In genomic region chr1:942864-943533, GRCh38 we compare ENCODE assay signal across 10 cellular contexts. TPM values are rescaled to one million over a fixed set of nuclear protein-coding genes. Genes with fewer than 3 reads are reported as not detected.
DNase-seq lines count a peak whose midpoint lies in the region; ATAC-seq and TF ChIP-seq lines count a peak whose summit lies in the region.
"Had no signal": no experiment of that assay in that cellular context is flagged by ENCODE, and none has a peak within 500 bp of the region (broad histone marks: within the 10 kb centered on the region; RNA-seq: fewer than 3 reads in every experiment).

No MANE protein-coding gene starts in this region.

- H3K27ac Mint-ChIP-seq in activated CD8-positive, alpha-beta T cell treated with anti-CD3 and anti-CD28 coated beads for 36 hours: no peak overlapping the region

- H3K9me3 ChIP-seq in GM23248 (ENCODE audit: low read depth) (no peaks in the 10 kb centered on the region), SJSA1 (replicated peaks) (peaks cover 10% of the 10 kb centered on the region), gastroesophageal sphincter (no peaks in the 10 kb centered on the region), psoas muscle (no peaks in the 10 kb centered on the region)

- CTCF ChIA-PET in activated CD8-positive, alpha-beta T cell treated with anti-CD3 and anti-CD28 coated beads for 36 hours (lab: Charles Lee): interaction anchor here (0.9 kb wide), 1 partner anchor 14 kb away, joined by 3 read pairs; no protein-coding TSS in a partner anchor

- H3K27me3 ChIP-seq in GM23248 (replicated peaks; ENCODE audit: insufficient read depth): no peaks in the 10 kb centered on the region
- H3K27me3 ChIP-seq in SJSA1 (replicated peaks): no peaks in the 10 kb centered on the region
- peaks cover 59% of the 10 kb centered on the region for H3K27me3 ChIP-seq in gastroesophageal sphincter
- peaks cover 0 to 55% (median 28%) of the 10 kb centered on the region in 3 donors for H3K27me3 ChIP-seq in psoas muscle (ENCODE audit: insufficient read depth in 3 of 3, low read length in 2 of 3)

- peaks cover 23% of the 10 kb centered on the region; the same call in 1 of the 2 replicates for H3K4me1 ChIP-seq in GM23248 (ENCODE audit: insufficient read depth)
- peaks cover 64% of the 10 kb centered on the region for H3K4me1 ChIP-seq in SJSA1 (replicated peaks)
- peaks cover 0 to 66% (median 45%) of the 10 kb centered on the region in 3 donors for H3K4me1 ChIP-seq in gastroesophageal sphincter
- peaks cover 18% of the 10 kb centered on the region for H3K4me1 ChIP-seq in psoas muscle

- peaks cover 17% of the 10 kb centered on the region for H3K36me3 Mint-ChIP-seq in activated CD8-positive, alpha-beta T cell treated with anti-CD3 and anti-CD28 coated beads for 36 hours (ENCODE audit: low read depth)

- intact Hi-C loops in psoas muscle (cut with DNase I): no loop called here
- intact Hi-C loops in activated CD8-positive, alpha-beta T cell treated with anti-CD3 and anti-CD28 coated beads for 36 hours (cut with micrococcal nuclease): no loop called here

- H3K9ac ChIP-seq in GM23248: peak overlapping the region; percentile 70; the same call in 1 of the 2 replicates

- no peak for TF ChIP-seq EP300 in gastroesophageal sphincter (IDR thresholded peaks at IDR 0.05)

- in situ Hi-C loops in GM23248 (cut with MboI): no loop called here

- peaks cover 4% of the 10 kb centered on the region for H3K4me1 Mint-ChIP-seq in activated CD8-positive, alpha-beta T cell treated with anti-CD3 and anti-CD28 coated beads for 36 hours (ENCODE audit: low read depth)

- peaks cover 16% of the 10 kb centered on the region; the same call in 1 of the 2 replicates for H3F3A ChIP-seq in GM23248 (ENCODE audit: insufficient read depth)

- POLR2A ChIA-PET in activated CD8-positive, alpha-beta T cell treated with anti-CD3 and anti-CD28 coated beads for 36 hours (lab: Charles Lee): interaction anchor here (0.9 to 3.3 kb wide), 3 partner anchors 12 to 121 kb away, joined by 3 to 17 read pairs (median 3); no protein-coding TSS in a partner anchor

- H3K9me3 Mint-ChIP-seq in activated CD8-positive, alpha-beta T cell treated with anti-CD3 and anti-CD28 coated beads for 36 hours: no peaks in the 10 kb centered on the region

- H4K20me1 ChIP-seq in GM23248 (ENCODE audit: insufficient read depth): no peaks in the 10 kb centered on the region

- H3K4me3 ChIP-seq in GM23248: no peak overlapping the region
- peak overlapping the region; percentile 63 for H3K4me3 ChIP-seq in SJSA1
- H3K4me3 ChIP-seq in gastroesophageal sphincter: peak overlapping the region in 1 of 2 donors; percentile 47
- peak overlapping the region; percentile 62 for H3K4me3 ChIP-seq in psoas muscle

- H3K4me2 ChIP-seq in GM23248 (ENCODE audit: unreplicated experiment): no peak overlapping the region

- H3K27me3 Mint-ChIP-seq in activated CD8-positive, alpha-beta T cell treated with anti-CD3 and anti-CD28 coated beads for 36 hours: peaks cover 20% of the 10 kb centered on the region

- no peak overlapping the region for H3K4me3 Mint-ChIP-seq in activated CD8-positive, alpha-beta T cell treated with anti-CD3 and anti-CD28 coated beads for 36 hours

- WGBS in GM23248 (ENCODE audit: low coverage in 1 of 2, low lambda C conversion rate in 2 of 2, missing lambda C conversion rate in 2 of 2), 2 experiments: 47 to 49% methylated on average over 27 of the region's 27 CpGs
- 3 to 85% methylated on average over 2 to 6 of the region's 27 CpGs for WGBS in gastroesophageal sphincter (ENCODE audit: low coverage in 1 of 2), 2 donors
- WGBS in psoas muscle, 3 donors: 12 to 17% (median 12%) methylated on average over 19 to 27 of the region's 27 CpGs

- H3K27ac ChIP-seq in GM23248 (peak overlapping the region; percentile 73), SJSA1 (peak overlapping the region; percentile 89), gastroesophageal sphincter (peak overlapping the region in 3 of 4 donors; percentile 67 to 79 (median 78)), psoas muscle (no peak overlapping the region)

- TF ChIP-seq CTCF in gastroesophageal sphincter (IDR thresholded peaks at IDR 0.05) (no peak), psoas muscle (IDR thresholded peaks at IDR 0.05) (no peak)
- TF ChIP-seq CTCF in activated CD8-positive, alpha-beta T cell treated with anti-CD3 and anti-CD28 coated beads for 36 hours (IDR thresholded peaks at IDR 0.05): no peak

- DNase-seq in GM23248: peak; percentile 47
- peak; percentile 96 to 99 for DNase-seq in SJSA1 (ENCODE audit: low read depth in 1 of 2, low spot score in 2 of 2)
- DNase-seq in psoas muscle: no peak
- DNase-seq in activated CD8-positive, alpha-beta T cell treated with anti-CD3 and anti-CD28 coated beads for 36 hours: no peak
- no peak for DNase-seq in SKM-1 (lab: John Stamatoyannopoulos, UW; ENCODE audit: unreplicated experiment)
- DNase-seq in activated CD4-positive, alpha-beta T cell treated with anti-CD3 and anti-CD28 coated beads, Interleukin-2, amount 50 U/mL, for 4 hours: no peak
- DNase-seq: stimulated activated CD4-positive, alpha-beta T cell treated with anti-CD3 and anti-CD28 coated beads, Interleukin-4, amount 100 ng/mL, for 24 hours had no signal

- H3K79me2 ChIP-seq in GM23248 (ENCODE audit: insufficient read depth): no peaks in the 10 kb centered on the region

- H3K9me2 ChIP-seq in GM23248 (ENCODE audit: insufficient read depth): no peaks in the 10 kb centered on the region

- H3K36me3 ChIP-seq in GM23248 (ENCODE audit: low read depth) (no peaks in the 10 kb centered on the region), SJSA1 (peaks cover 87% of the 10 kb centered on the region), gastroesophageal sphincter (peaks cover 0 to 39% of the 10 kb centered on the region in 2 donors), psoas muscle (ENCODE audit: insufficient read depth in 1 of 2, low read depth in 1 of 2) (peaks cover 0 to 34% of the 10 kb centered on the region in 2 donors)

- no peak for TF ChIP-seq POLR2A in gastroesophageal sphincter (IDR thresholded peaks at IDR 0.05)

- peak; percentile 13 for ATAC-seq in gastroesophageal sphincter
- ATAC-seq in psoas muscle: peak in 2 of 4 donors; percentile 4 to 10
- ATAC-seq in HG03432 (IDR thresholded peaks at IDR 0.05; ENCODE audit: unreplicated experiment): no peak
- no peak for ATAC-seq in activated CD8-positive, alpha-beta T cell treated with anti-CD3 and anti-CD28 coated beads for 36 hours

- H2AFZ ChIP-seq in GM23248: no peak overlapping the region

RNA-seq across cellular contexts. Expression of gene NOC2L, which starts 16.1 kb away (rescaled TPM):
- total RNA-seq in GM23248 (2014; rRNA removed; shearing (Covaris generic)): 66.4 and 67.3 TPM in 2 replicates
- polyA plus RNA-seq in GM23248 (2016; fragmentation: Nextera tagmentation; extraction: Ambion mirVana) (64.0 and 65.0 TPM in 2 replicates), psoas muscle (100 to 1,000 TPM in 1 of 3 donors, 10 to 100 TPM in 2; 78.1 to 106 (median 92.7) TPM)
- total RNA-seq in SJSA1 (2014; rRNA removed; shearing (Covaris generic)): 100 and 129 TPM in 2 replicates
- total RNA-seq in gastroesophageal sphincter (10 to 100 TPM; 36.3 to 54.1 (median 45.2) TPM), psoas muscle (10 to 100 TPM; 61.4 to 87.0 (median 82.7) TPM)
- total RNA-seq in activated CD8-positive, alpha-beta T cell treated with anti-CD3 and anti-CD28 coated beads for 36 hours: 100 to 1,000 TPM; 138 to 139 TPM

RNA-seq across cellular contexts. Expression of gene KLHL17, which starts 17.4 kb away (rescaled TPM):
- total RNA-seq in GM23248 (2014; rRNA removed; shearing (Covaris generic)): 19.2 and 23.3 TPM in 2 replicates
- 4.7 and 5.5 TPM in 2 replicates for polyA plus RNA-seq in GM23248 (2016; fragmentation: Nextera tagmentation; extraction: Ambion mirVana)
- 7.2 and 11.5 TPM in 2 replicates for total RNA-seq in SJSA1 (2014; rRNA removed; shearing (Covaris generic))
- total RNA-seq in gastroesophageal sphincter: 10 to 100 TPM in 2 of 4 donors, 1 to 10 TPM in 2; 3.6 to 12.0 (median 10.1) TPM
- total RNA-seq in psoas muscle: 1 to 10 TPM; 2.1 to 3.8 (median 3.0) TPM
- 1 to 10 TPM; 3.4 to 5.5 (median 4.1) TPM for polyA plus RNA-seq in psoas muscle
- 10 to 100 TPM; 27.8 to 31.2 TPM for total RNA-seq in activated CD8-positive, alpha-beta T cell treated with anti-CD3 and anti-CD28 coated beads for 36 hours

RNA-seq across cellular contexts. Expression of gene SAMD11, which starts 19.3 kb away (rescaled TPM):
- total RNA-seq in GM23248 (2014; rRNA removed; shearing (Covaris generic)): 40.9 and 68.3 TPM in 2 replicates
- polyA plus RNA-seq in GM23248 (2016; fragmentation: Nextera tagmentation; extraction: Ambion mirVana) (8.0 and 8.2 TPM in 2 replicates), psoas muscle (1 to 10 TPM in 1 of 3 donors, under 1 TPM in 2; 0.28 to 1.5 (median 0.58) TPM)
- 232 and 256 TPM in 2 replicates for total RNA-seq in SJSA1 (2014; rRNA removed; shearing (Covaris generic))
- total RNA-seq in gastroesophageal sphincter (10 to 100 TPM; 14.2 to 21.2 (median 17.4) TPM), psoas muscle (1 to 10 TPM in 2 of 4 donors, under 1 TPM in 1, not detected in 1; 0.37 to 6.9 (median 1.5) TPM)
- not detected for total RNA-seq in activated CD8-positive, alpha-beta T cell treated with anti-CD3 and anti-CD28 coated beads for 36 hours
- total RNA-seq: T-helper 1 cell treated with Interleukin-12 subunit alpha and Interleukin-12 subunit beta and Interleukin-4 antibody, amounts not matched to agents 30 ng/mL and 1 ng/mL, for 36 hours had no signal

RNA-seq across cellular contexts. Expression of gene PLEKHN1, which starts 23.3 kb away (rescaled TPM):
- 1.4 and 2.1 TPM in 2 replicates for total RNA-seq in GM23248 (2014; rRNA removed; shearing (Covaris generic))
- polyA plus RNA-seq in GM23248 (2016; fragmentation: Nextera tagmentation; extraction: Ambion mirVana): 1.7 and 2.5 TPM in 2 replicates
- 0.34 TPM in 1 of 2 replicates, not detected in the other for total RNA-seq in SJSA1 (2014; rRNA removed; shearing (Covaris generic))
- total RNA-seq in gastroesophageal sphincter: 1 to 10 TPM in 1 of 4 donors, under 1 TPM in 1, not detected in 2; 0.62 to 2.3 TPM
- not detected for total RNA-seq in psoas muscle
- under 1 TPM in 1 of 3 donors, not detected in 2; 0.03 TPM for polyA plus RNA-seq in psoas muscle
- 1 to 10 TPM; 1.0 to 1.3 TPM for total RNA-seq in activated CD8-positive, alpha-beta T cell treated with anti-CD3 and anti-CD28 coated beads for 36 hours

RNA-seq across cellular contexts. Expression of gene PERM1, which starts 38.9 kb away (rescaled TPM):
- not detected in 2 replicates for total RNA-seq in GM23248 (2014; rRNA removed; shearing (Covaris generic))
- polyA plus RNA-seq in GM23248 (2016; fragmentation: Nextera tagmentation; extraction: Ambion mirVana): 0.45 and 0.61 TPM in 2 replicates
- 0.11 TPM in 1 of 2 replicates, not detected in the other for total RNA-seq in SJSA1 (2014; rRNA removed; shearing (Covaris generic))
- 1 to 10 TPM in 2 of 4 donors, under 1 TPM in 1, not detected in 1; 0.39 to 1.9 (median 1.4) TPM for total RNA-seq in gastroesophageal sphincter
- total RNA-seq in psoas muscle: 100 to 1,000 TPM in 2 of 4 donors, 10 to 100 TPM in 2; 13.9 to 249 (median 109) TPM
- polyA plus RNA-seq in psoas muscle: 100 to 1,000 TPM in 1 of 3 donors, 10 to 100 TPM in 2; 38.1 to 239 (median 58.5) TPM
- not detected for total RNA-seq in activated CD8-positive, alpha-beta T cell treated with anti-CD3 and anti-CD28 coated beads for 36 hours
- total RNA-seq: T-helper 1 cell treated with Interleukin-12 subunit alpha and Interleukin-12 subunit beta and Interleukin-4 antibody, amounts not matched to agents 30 ng/mL and 1 ng/mL, for 36 hours had no signal

Comparison
In these comparisons a context has a peak if more than half of its experiments do, and no peak if none do; other contexts are left out.
1. DNase-seq: peak in GM23248 (single experiment) and SJSA1 (2 of 2); none in psoas muscle (0 of 2), activated CD8-positive, alpha-beta T cell treated with anti-CD3 and anti-CD28 coated beads for 36 hours (single experiment), SKM-1 (single experiment) and activated CD4-positive, alpha-beta T cell treated with anti-CD3 and anti-CD28 coated beads, Interleukin-2, amount 50 U/mL, for 4 hours (0 of 2).